ENCODE assay signal across 9 cellular contexts in genomic region chr20:21101453-21102251, GRCh38. TPM values are rescaled to one million over a fixed set of nuclear protein-coding genes. Genes with fewer than 3 reads are reported as not detected.
DNase-seq lines count a peak whose midpoint lies in the region; ATAC-seq, FAIRE-seq and TF ChIP-seq lines count a peak whose summit lies in the region.
"Had no signal": no experiment of that assay in that cellular context is flagged by ENCODE, and none has a peak within 500 bp of the region (broad histone marks: within the 10 kb centered on the region; RNA-seq: fewer than 3 reads in every experiment).

No MANE protein-coding gene starts in this region.

- H3K79me2 ChIP-seq in SU-DHL-6 (ENCODE audit: insufficient read depth, low read length), result no peaks in the 10 kb centered on the region

- no peak for FAIRE-seq in pancreas (lab: Jason Lieb, UNC)
- FAIRE-seq: A204.1 had no signal

- DNase-seq in DMS153 (lab: John Stamatoyannopoulos, UW), result peak; percentile 32
- DNase-seq in DMS153 treated with DMSO at 0.1 percent for 48 hours (lab: John Stamatoyannopoulos, UW; ENCODE audit: unreplicated experiment), result no peak
- DNase-seq in foreskin keratinocyte, result no peak
- DNase-seq in pancreas, result peak in 2 of 6 donors; percentile 65 to 77
- DNase-seq in NCI-H1092 (lab: John Stamatoyannopoulos, UW), result no peak

- no peaks in the 10 kb centered on the region for H3F3A ChIP-seq in SU-DHL-6 (ENCODE audit: insufficient read depth)

- no peak overlapping the region for H3K4me3 ChIP-seq in SU-DHL-6 (ENCODE audit: insufficient read depth, low read length, poor library complexity, severe bottlenecking)
- peak overlapping the region in 2 of 4 donors; percentile 16 to 46 for H3K4me3 ChIP-seq in pancreas

- H3K9me3 ChIP-seq in SU-DHL-6 (ENCODE audit: insufficient read depth, low read length) (no peaks in the 10 kb centered on the region), pancreas (no peaks in the 10 kb centered on the region)

- intact Hi-C loops in pancreas (cut with DNase I), result no loop called here

- H3K27ac ChIP-seq in SU-DHL-6 (ENCODE audit: low read depth, low read length) (no peak overlapping the region), foreskin keratinocyte (no peak overlapping the region), pancreas (no peak overlapping the region)

- H3K4me2 ChIP-seq in SU-DHL-6 (ENCODE audit: low read depth, low read length, poor library complexity, severe bottlenecking), result peak overlapping the region; percentile 69

- 5 to 10% methylated on average over 55 to 59 of the region's 59 CpGs for WGBS in pancreas, 2 donors

- H3K4me1 ChIP-seq in foreskin keratinocyte, result no peaks in the 10 kb centered on the region
- H3K4me1 ChIP-seq in pancreas, result peaks cover 5 to 18% (median 7%) of the 10 kb centered on the region in 3 donors

- H3K36me3 ChIP-seq in SU-DHL-6 (ENCODE audit: low read length), result no peaks in the 10 kb centered on the region
- H3K36me3 ChIP-seq in pancreas, result no peaks in the 10 kb centered on the region

- H2AFZ ChIP-seq in SU-DHL-6 (ENCODE audit: low read depth, low read length, severe bottlenecking), result peak overlapping the region; percentile 93

- H4K20me1 ChIP-seq in SU-DHL-6 (ENCODE audit: low read depth, low read length), result no peaks in the 10 kb centered on the region

- H3K9ac ChIP-seq in SU-DHL-6 (ENCODE audit: low read length), result peak overlapping the region; percentile 16; the same call in 1 of the 2 replicates

- no peaks in the 10 kb centered on the region for H3K27me3 ChIP-seq in SU-DHL-6 (ENCODE audit: low read length)
- H3K27me3 ChIP-seq in foreskin keratinocyte, result peaks cover 100% of the 10 kb centered on the region
- peaks cover 4 to 50% (median 14%) of the 10 kb centered on the region in 4 donors for H3K27me3 ChIP-seq in pancreas

- TF ChIP-seq CTCF in SU-DHL-6 (IDR thresholded peaks at IDR 0.05; ENCODE audit: insufficient read depth, low read length, poor library complexity, severe bottlenecking) (no peak), foreskin keratinocyte (conservative IDR thresholded peaks at IDR 0.05) (no peak), pancreas (IDR thresholded peaks at IDR 0.05) (no peak)

- no peaks in the 10 kb centered on the region for H3K9me2 ChIP-seq in SU-DHL-6 (replicated peaks; ENCODE audit: insufficient read depth, low read length)

- ATAC-seq in foreskin keratinocyte, result peak; percentile 8
- ATAC-seq in pancreas, result peak; percentile 26 to 45 (median 36)
- ATAC-seq in GM19328 (IDR thresholded peaks at IDR 0.05; ENCODE audit: unreplicated experiment), result no peak
- ATAC-seq in GM21528 (IDR thresholded peaks at IDR 0.05; ENCODE audit: low FRiP score, unreplicated experiment), result no peak

RNA-seq across cellular contexts. Expression of gene LINC00237, which starts 4.5 kb away (rescaled TPM):
- total RNA-seq in foreskin keratinocyte (not detected in 2 replicates), pancreas (not detected)
- polyA plus RNA-seq in foreskin keratinocyte (not detected in 2 replicates), pancreas (under 1 TPM in 1 of 2 donors, not detected in 1; 0.92 TPM)

RNA-seq across cellular contexts. Expression of gene KIZ, which starts 24.2 kb away (rescaled TPM):
- 13.7 and 17.8 TPM in 2 replicates for total RNA-seq in foreskin keratinocyte
- polyA plus RNA-seq in foreskin keratinocyte, result 12.3 and 13.8 TPM in 2 replicates
- total RNA-seq in pancreas, result 10 to 100 TPM in 5 of 6 donors, 1 to 10 TPM in 1; 8.5 to 28.7 (median 22.8) TPM
- 10 to 100 TPM; 16.1 to 16.8 TPM for polyA plus RNA-seq in pancreas

Comparison
In these comparisons a context has a peak if more than half of its experiments do, and no peak if none do; other contexts are left out.
1. ATAC-seq: peak in foreskin keratinocyte (single experiment) and pancreas (4 of 4); none in GM19328 (single experiment) and GM21528 (single experiment).